8 cellular contexts compared by ENCODE assay signal in genomic region chr7:135844903-135845302, GRCh38.
"Had no signal": no experiment of that assay in that cellular context is flagged by ENCODE, and none has a peak within 500 bp of the region (broad histone marks: within the 10 kb centered on the region; RNA-seq: fewer than 3 reads in every experiment).

No MANE protein-coding gene starts in this region.

- H3K27ac ChIP-seq: GM23248, HL-60 had no signal

- DNase-seq: GM23248, GOT3, H9, HCEC 1CT had no signal

- H3K4me3 ChIP-seq: GM23248 had no signal

- H2AFZ ChIP-seq: GM23248 had no signal

- H3K4me3 Mint-ChIP-seq: H9, IgD-negative memory B cell had no signal

- H3K9ac ChIP-seq: GM23248 had no signal

- H3K36me3 Mint-ChIP-seq: IgD-negative memory B cell had no signal

- ATAC-seq: HepG2 had no signal

- FAIRE-seq: H54, HepG2 had no signal
